ENCODE assay signal across 8 cellular contexts in genomic region chr7:6271091-6271658, GRCh38. TPM values are rescaled to one million over a fixed set of nuclear protein-coding genes. Genes with fewer than 3 reads are reported as not detected.
DNase-seq lines count a peak whose midpoint lies in the region; ATAC-seq and TF ChIP-seq lines count a peak whose summit lies in the region.

No MANE protein-coding gene starts in this region.

- H3K27me3 ChIP-seq in MG63, result no peaks in the 10 kb centered on the region
- peaks cover 32% of the 10 kb centered on the region for H3K27me3 ChIP-seq in ectodermal cell (ENCODE audit: control insufficient read depth, insufficient read depth, low read length, poor library complexity, severe bottlenecking)

- H3K9me3 ChIP-seq in MG63 (peaks cover 10% of the 10 kb centered on the region), ectodermal cell (ENCODE audit: control insufficient read depth, low read length) (no peaks in the 10 kb centered on the region)

- H3K4me1 ChIP-seq in ectodermal cell (ENCODE audit: control insufficient read depth, insufficient read depth, low read length), result peaks cover 7% of the 10 kb centered on the region

- intact Hi-C loops in lower leg skin (cut with DNase I; ENCODE audit: low total_unique reads), result no loop called here

- DNase-seq in GDM1 (lab: John Stamatoyannopoulos, UW) (peak; percentile 5), MG63 (peak; percentile 77), lower leg skin (ENCODE audit: low spot score in 2 of 2) (peak; percentile 54 to 88), AML-193 (lab: John Stamatoyannopoulos, UW) (no peak)
- DNase-seq in activated CD4-positive, alpha-beta T cell treated with anti-CD3 and anti-CD28 coated beads for 4 hours, result peak; percentile 34 to 39
- peak; percentile 19 to 21 for DNase-seq in stimulated activated CD4-positive, alpha-beta T cell treated with anti-CD3 and anti-CD28 coated beads, Interleukin-2, amount 100 ng/mL, for 48 hours

- ATAC-seq in GM19463 (IDR thresholded peaks at IDR 0.05; ENCODE audit: unreplicated experiment), result no peak

- H3K4me3 ChIP-seq in MG63 (peak overlapping the region; percentile 69), ectodermal cell (ENCODE audit: insufficient read depth, low read depth, low read length) (peak overlapping the region; percentile 63), lower leg skin (ENCODE audit: low read depth, poor library complexity, severe bottlenecking) (peak overlapping the region; percentile 90)

- H3K36me3 ChIP-seq in MG63 (no peaks in the 10 kb centered on the region), ectodermal cell (ENCODE audit: control insufficient read depth, insufficient read depth, low read length) (no peaks in the 10 kb centered on the region)

- no peak for TF ChIP-seq POLR2A in lower leg skin (IDR thresholded peaks at IDR 0.05)

- WGBS in ectodermal cell, 2 experiments, result 9% methylated on average over 14 of the region's 14 CpGs
- WGBS in lower leg skin, 2 donors, result 0% methylated on average over 14 of the region's 14 CpGs

- H3K27ac ChIP-seq in ectodermal cell (ENCODE audit: insufficient read depth, low read depth, low read length, poor library complexity, severe bottlenecking), result no peak overlapping the region

- no peak for TF ChIP-seq CTCF in lower leg skin (IDR thresholded peaks at IDR 0.05)

RNA-seq across cellular contexts. Expression of gene CYTH3, which starts 1.2 kb away (rescaled TPM):
- total RNA-seq in MG63 (2014; rRNA removed; shearing (Covaris generic); ENCODE audit: low replicate concordance), result 35.3 and 40.5 TPM in 2 replicates
- polyA plus RNA-seq in ectodermal cell (2013, experiment 1 of 4), result 15.2 TPM
- 13.1 TPM for polyA plus RNA-seq in ectodermal cell (2013, experiment 2 of 4)
- 11.9 TPM for polyA plus RNA-seq in ectodermal cell (2013, experiment 3 of 4)
- polyA plus RNA-seq in ectodermal cell (2013, experiment 4 of 4), result 14.3 TPM
- 100 to 1,000 TPM in 1 of 4 donors, 10 to 100 TPM in 3; 40.3 to 108 (median 44.7) TPM for total RNA-seq in lower leg skin

Comparison
In these comparisons a context has a peak if more than half of its experiments do, and no peak if none do; other contexts are left out.
1. DNase-seq: peak in GDM1 (single experiment), MG63 (single experiment), activated CD4-positive, alpha-beta T cell treated with anti-CD3 and anti-CD28 coated beads for 4 hours (2 of 2), lower leg skin (2 of 2) and stimulated activated CD4-positive, alpha-beta T cell treated with anti-CD3 and anti-CD28 coated beads, Interleukin-2, amount 100 ng/mL, for 48 hours (2 of 2); none in AML-193 (0 of 2).
2. Peak in every context shown above with its lines, with median percentiles within 50 percentile points of each other: H3K4me3 ChIP-seq.